In the genomic region with DNA sequence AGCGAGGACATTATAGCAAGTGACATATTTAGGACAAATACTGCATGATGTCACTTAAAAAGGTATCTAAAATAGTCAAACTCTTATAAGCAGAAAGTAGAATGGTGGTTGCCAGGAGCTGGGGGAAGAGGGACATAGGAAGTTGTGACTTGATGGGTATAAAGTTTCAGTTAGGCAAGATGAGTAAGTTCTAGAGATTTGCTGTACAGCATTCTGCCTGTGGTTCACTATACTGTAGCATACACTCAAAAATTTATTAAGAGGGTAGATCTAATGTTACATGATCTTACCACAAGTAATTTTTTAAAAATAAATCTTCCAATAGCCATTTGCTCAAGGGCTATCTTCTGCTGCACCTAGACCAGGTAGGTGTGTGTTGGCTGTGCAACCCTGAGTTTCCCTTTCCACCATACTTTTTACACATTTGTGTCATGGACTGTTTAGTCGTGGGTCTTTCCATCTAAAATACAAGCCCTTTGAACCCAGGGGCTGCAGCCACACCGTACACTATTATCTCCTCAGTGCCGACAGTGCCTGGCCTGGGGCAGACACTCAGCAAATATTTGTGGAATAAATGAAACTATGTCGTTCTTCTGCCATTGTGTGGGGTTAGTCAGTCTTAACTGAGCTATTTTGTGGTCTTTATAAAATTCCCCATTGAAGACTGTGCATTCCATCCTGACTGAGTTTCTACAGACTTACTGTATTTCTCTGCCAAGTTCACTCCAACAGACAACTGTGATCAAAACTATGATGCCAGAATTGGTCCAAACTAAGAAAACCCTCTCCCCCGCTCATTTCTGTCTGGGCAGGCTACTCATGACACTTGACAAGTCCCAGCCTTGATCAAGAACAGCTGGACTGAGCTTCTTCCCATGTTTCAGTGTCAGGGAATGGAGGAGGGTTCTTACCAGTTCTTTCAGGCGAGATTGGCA, we compare ENCODE assay signal across 9 cellular contexts.
DNase-seq lines count a peak whose midpoint lies in the region; ATAC-seq, FAIRE-seq and TF ChIP-seq lines count a peak whose summit lies in the region.
"Had no signal": no experiment of that assay in that cellular context is flagged by ENCODE, and none has a peak within 500 bp of the region (broad histone marks: within the 10 kb centered on the region; RNA-seq: fewer than 3 reads in every experiment).

No MANE protein-coding gene starts in this region.

- peaks cover 34% of the 10 kb centered on the region for H3K4me1 ChIP-seq in astrocyte (ENCODE audit: insufficient read depth, low read length)
- no peaks in the 10 kb centered on the region for H3K4me1 ChIP-seq in left ventricle myocardium inferior
- H3K4me1 ChIP-seq in spleen = peaks cover 0 to 10% (median 0%) of the 10 kb centered on the region in 6 donors

- WGBS in spleen, 5 donors = 63 to 85% (median 76%) methylated on average over 7 of the region's 7 CpGs

- peaks cover 3% of the 10 kb centered on the region for H3K27me3 Mint-ChIP-seq in astrocyte (ENCODE audit: low read depth, unreplicated experiment)

- H3K36me3 ChIP-seq in astrocyte (ENCODE audit: insufficient read depth, low read length) (no peaks in the 10 kb centered on the region), left ventricle myocardium inferior (no peaks in the 10 kb centered on the region), spleen (no peaks in the 10 kb centered on the region)

- no peaks in the 10 kb centered on the region for H3K9me3 ChIP-seq in astrocyte (ENCODE audit: insufficient read depth, low read depth, low read length)
- no peaks in the 10 kb centered on the region for H3K9me3 ChIP-seq in left ventricle myocardium inferior (replicated peaks)
- no peaks in the 10 kb centered on the region for H3K9me3 ChIP-seq in spleen

- TF ChIP-seq POLR2A in H54 (IDR thresholded peaks at IDR 0.05; ENCODE audit: low read depth, low read length) (no peak), spleen (IDR thresholded peaks at IDR 0.05) (no peak)

- no peaks in the 10 kb centered on the region for H4K20me1 ChIP-seq in astrocyte (ENCODE audit: insufficient read depth, low read length)

- ATAC-seq in GM18520 (IDR thresholded peaks at IDR 0.05; ENCODE audit: unreplicated experiment) (no peak), GM18909 (IDR thresholded peaks at IDR 0.05; ENCODE audit: poor library complexity, unreplicated experiment) (no peak)

- no peaks in the 10 kb centered on the region for H3K79me2 ChIP-seq in astrocyte (ENCODE audit: insufficient read depth, low read length)

- H3K4me3 Mint-ChIP-seq in astrocyte (ENCODE audit: unreplicated experiment) = peak overlapping the region; percentile 12

- H2AFZ ChIP-seq in astrocyte (ENCODE audit: low read depth, low read length) = peak overlapping the region; percentile 7

- H3K4me2 ChIP-seq in astrocyte (ENCODE audit: low read length) = peak overlapping the region; percentile 81

- peak overlapping the region; percentile 97 for H3K27ac Mint-ChIP-seq in astrocyte (ENCODE audit: unreplicated experiment)

- peaks cover 30% of the 10 kb centered on the region for H3K4me1 Mint-ChIP-seq in astrocyte (ENCODE audit: low read depth, unreplicated experiment)

- H3K9me3 Mint-ChIP-seq in astrocyte (ENCODE audit: unreplicated experiment) = peaks cover 3% of the 10 kb centered on the region

- H3K9ac ChIP-seq in astrocyte (ENCODE audit: low read length) = peak overlapping the region; percentile 88

- no peaks in the 10 kb centered on the region for H3K36me3 Mint-ChIP-seq in astrocyte (ENCODE audit: low read depth, unreplicated experiment)

- intact Hi-C loops in left ventricle myocardium inferior (cut with micrococcal nuclease) = no loop called here
- intact Hi-C loops in spleen (cut with DNase I; ENCODE audit: low total_unique reads) = no loop called here

- DNase-seq in H54 (ENCODE audit: insufficient read length, low spot score) = no peak
- peak; percentile 99 for DNase-seq in astrocyte (ENCODE audit: low read depth)
- DNase-seq in left ventricle myocardium inferior = no peak
- no peak for DNase-seq in spleen
- no peak for DNase-seq in stimulated activated CD4-positive, alpha-beta T cell treated with anti-CD3 and anti-CD28 coated beads, Interleukin-1b, Interleukin-23, amount 100 ng/mL, for 48 hours
- DNase-seq in NCI-H1694 (lab: John Stamatoyannopoulos, UW) = no peak
- DNase-seq: NCI-H345 had no signal

- TF ChIP-seq CTCF in astrocyte (IDR thresholded peaks at IDR 0.05; ENCODE audit: insufficient read depth, low read depth, low read length) (no peak), left ventricle myocardium inferior (IDR thresholded peaks at IDR 0.05; ENCODE audit: borderline replicate concordance) (no peak), spleen (IDR thresholded peaks at IDR 0.05 in 8 of 11, conservative IDR thresholded peaks at IDR 0.05 in 3 of 11) (no peak)

- H3K27ac ChIP-seq in astrocyte (ENCODE audit: low read depth, low read length) (peak overlapping the region; percentile 99), left ventricle myocardium inferior (replicated peaks) (peak overlapping the region; percentile 69), spleen (peak overlapping the region in 6 of 8 donors; percentile 38 to 66 (median 44))

- FAIRE-seq in H54 (lab: Jason Lieb, UNC) (peak; percentile 81), astrocyte (lab: Jason Lieb, UNC) (peak; percentile 92)

- peak overlapping the region; percentile 20 for H3K4me3 ChIP-seq in astrocyte (ENCODE audit: insufficient read depth, low read depth, low read length)
- H3K4me3 ChIP-seq in left ventricle myocardium inferior = no peak overlapping the region
- no peak overlapping the region for H3K4me3 ChIP-seq in spleen

- H3K27me3 ChIP-seq in astrocyte (ENCODE audit: insufficient read depth, low read length) (no peaks in the 10 kb centered on the region), left ventricle myocardium inferior (ENCODE audit: low read depth) (no peaks in the 10 kb centered on the region), spleen (replicated peaks in 1 of 7) (no peaks in the 10 kb centered on the region)

Comparison
In these comparisons a context has a peak if more than half of its experiments do, and no peak if none do; other contexts are left out.
1. H3K27ac ChIP-seq: peak in every context shown above with its lines; median percentile 99 in astrocyte; 69 in left ventricle myocardium inferior; 44 in spleen.